In the genomic region with DNA sequence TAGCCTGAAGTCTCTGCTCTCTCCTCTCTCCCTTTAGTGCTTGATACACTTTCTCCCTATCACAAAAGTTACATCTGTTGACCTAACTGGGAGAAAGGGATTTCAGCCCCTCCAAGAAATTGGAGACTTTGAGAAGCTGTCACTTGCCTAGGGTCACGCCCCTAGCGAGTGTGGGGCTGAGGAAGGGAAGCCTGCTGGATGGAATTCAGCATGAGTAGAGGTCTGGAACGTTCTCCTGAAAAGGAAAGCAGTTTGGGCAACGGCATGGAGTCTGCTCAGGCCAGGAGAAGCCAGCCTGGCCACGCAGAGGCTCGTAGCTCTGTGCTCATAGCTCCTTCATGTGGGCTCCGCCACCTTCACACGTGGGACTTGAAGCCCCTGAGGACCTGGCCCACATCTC, we compare ENCODE assay signal across 1 cellular context.
TF ChIP-seq lines count a peak whose summit lies in the region.

No MANE protein-coding gene starts in this region.

TF ChIP-seq in K562, 482 proteins besides CTCF, POLR2A, EP300 and RAD21:
- TF ChIP-seq CC2D1A (IDR thresholded peaks at IDR 0.05) (no peak), TEAD1 (CRISPR knock-in tag; IDR thresholded peaks at IDR 0.05) (0 out of 4 replicates have a peak, but pooled peaks of 1 of the 2 experiments have one; percentile 41)
